ENCODE assay signal across 26 cellular contexts in the genomic region with DNA sequence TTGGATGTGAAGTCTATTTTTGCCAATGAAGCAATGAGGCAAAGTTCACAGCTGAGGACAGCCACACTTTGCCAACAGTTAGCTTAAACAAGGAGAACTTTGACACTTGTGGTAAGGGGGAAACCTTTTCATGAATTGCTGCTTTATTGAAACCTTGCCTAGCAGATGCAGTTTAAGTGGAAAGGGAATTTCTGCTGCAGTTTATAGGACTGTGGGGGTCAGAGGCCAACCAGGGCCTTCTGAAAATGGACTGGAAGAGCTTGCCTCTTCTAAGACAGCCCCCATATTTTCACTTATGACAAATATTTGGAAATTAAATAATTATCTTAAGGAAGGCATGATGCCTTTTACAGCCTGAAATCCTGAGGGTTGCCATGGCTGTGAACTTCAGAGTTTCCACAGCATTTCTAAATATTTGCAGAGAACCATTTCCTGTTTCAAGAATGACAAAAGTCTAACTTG.
"Had no signal": no experiment of that assay in that cellular context is flagged by ENCODE, and none has a peak within 500 bp of the region (broad histone marks: within the 10 kb centered on the region; RNA-seq: fewer than 3 reads in every experiment).

No MANE protein-coding gene starts in this region.

- H3K4me1 Mint-ChIP-seq: activated CD4-positive, alpha-beta memory T cell treated with anti-CD3 and anti-CD28 coated beads, Interleukin-2, amount 10 ng/mL, durations not matched to agents 7 days and 5 days; activated CD4-positive, alpha-beta T cell treated with anti-CD3 and anti-CD28 coated beads for 36 hours; activated naive CD4-positive, alpha-beta T cell treated with anti-CD3 and anti-CD28 coated beads, Interleukin-2, amount 10 ng/mL, durations not matched to agents 7 days and 5 days; activated naive CD8-positive, alpha-beta T cell treated with anti-CD3 and anti-CD28 coated beads for 36 hours; activated T-helper 17 cell treated with anti-CD3 and anti-CD28 coated beads, Interleukin-2, amount 50 U/mL, for 72 hours; T-helper 17 cell had no signal

- H3K36me3 ChIP-seq: brain microvascular endothelial cell, cardiac muscle cell, MG63, Peyer's patch, SJSA1 had no signal

- H3K4me3 Mint-ChIP-seq: activated CD4-positive, alpha-beta memory T cell treated with anti-CD3 and anti-CD28 coated beads, Interleukin-2, amount 10 ng/mL, durations not matched to agents 7 days and 5 days; activated CD4-positive, alpha-beta T cell treated with anti-CD3 and anti-CD28 coated beads for 36 hours; activated naive CD4-positive, alpha-beta T cell treated with anti-CD3 and anti-CD28 coated beads, Interleukin-2, amount 10 ng/mL, durations not matched to agents 7 days and 5 days; activated naive CD8-positive, alpha-beta T cell treated with anti-CD3 and anti-CD28 coated beads for 36 hours; activated T-helper 17 cell treated with anti-CD3 and anti-CD28 coated beads, Interleukin-2, amount 50 U/mL, for 72 hours; T-helper 17 cell had no signal

- DNase-seq: activated CD4-positive, alpha-beta memory T cell treated with anti-CD3 and anti-CD28 coated beads, Interleukin-2, amount 10 ng/mL, durations not matched to agents 7 days and 5 days; activated CD4-positive, alpha-beta T cell treated with anti-CD3 and anti-CD28 coated beads for 36 hours; activated CD4-positive, alpha-beta T cell treated with anti-CD3 and anti-CD28 coated beads, Interleukin-2, amount 50 U/mL, for 1 hour; activated gamma-delta T cell treated with Interleukin-2 at 50 U/mL for 16 hours; activated naive CD4-positive, alpha-beta T cell treated with anti-CD3 and anti-CD28 coated beads, Interleukin-2, amount 10 ng/mL, durations not matched to agents 7 days and 5 days; activated naive CD8-positive, alpha-beta T cell treated with anti-CD3 and anti-CD28 coated beads for 36 hours; activated T-cell treated with anti-CD3 and anti-CD28 coated beads for 4 hours; activated T-cell treated with anti-CD3 and anti-CD28 coated beads, Interleukin-2, amount 50 U/mL, for 48 hours; brain microvascular endothelial cell; MG63; MV-4-11; NCI-H1092 treated with DMSO at 0.1 percent for 48 hours; NCI-H1417 treated with DMSO at 0.1 percent for 48 hours; NCI-H1694 treated with DMSO at 0.1 percent for 48 hours; NCI-H2029 treated with DMSO at 0.1 percent for 48 hours; NCI-H510A treated with DMSO at 0.1 percent for 48 hours; NCI-H69; Peyer's patch; SHP77; T-helper 17 cell; T-helper 9 cell had no signal

- H3K9me3 Mint-ChIP-seq: activated CD4-positive, alpha-beta memory T cell treated with anti-CD3 and anti-CD28 coated beads, Interleukin-2, amount 10 ng/mL, durations not matched to agents 7 days and 5 days; activated naive CD4-positive, alpha-beta T cell treated with anti-CD3 and anti-CD28 coated beads, Interleukin-2, amount 10 ng/mL, durations not matched to agents 7 days and 5 days; activated naive CD8-positive, alpha-beta T cell treated with anti-CD3 and anti-CD28 coated beads for 36 hours had no signal

- H3K4me1 ChIP-seq: Peyer's patch, SJSA1 had no signal

- H3K27me3 Mint-ChIP-seq: activated CD4-positive, alpha-beta memory T cell treated with anti-CD3 and anti-CD28 coated beads, Interleukin-2, amount 10 ng/mL, durations not matched to agents 7 days and 5 days; activated naive CD4-positive, alpha-beta T cell treated with anti-CD3 and anti-CD28 coated beads, Interleukin-2, amount 10 ng/mL, durations not matched to agents 7 days and 5 days; activated naive CD8-positive, alpha-beta T cell treated with anti-CD3 and anti-CD28 coated beads for 36 hours; activated T-helper 17 cell treated with anti-CD3 and anti-CD28 coated beads, Interleukin-2, amount 50 U/mL, for 72 hours; T-helper 17 cell had no signal

- H3K4me3 ChIP-seq: cardiac muscle cell, MG63, Peyer's patch, SJSA1 had no signal

- H3K9me3 ChIP-seq: MG63, Peyer's patch had no signal

- H3K27ac ChIP-seq: brain microvascular endothelial cell, cardiac muscle cell, Peyer's patch, RWPE1, SJSA1, VCaP had no signal

- H3K36me3 Mint-ChIP-seq: activated naive CD4-positive, alpha-beta T cell treated with anti-CD3 and anti-CD28 coated beads, Interleukin-2, amount 10 ng/mL, durations not matched to agents 7 days and 5 days; activated naive CD8-positive, alpha-beta T cell treated with anti-CD3 and anti-CD28 coated beads for 36 hours had no signal

- H3K27me3 ChIP-seq: brain microvascular endothelial cell, cardiac muscle cell, MG63, Peyer's patch, SJSA1 had no signal

- H3K27ac Mint-ChIP-seq: activated CD4-positive, alpha-beta memory T cell treated with anti-CD3 and anti-CD28 coated beads, Interleukin-2, amount 10 ng/mL, durations not matched to agents 7 days and 5 days; activated CD4-positive, alpha-beta T cell treated with anti-CD3 and anti-CD28 coated beads for 36 hours; activated naive CD4-positive, alpha-beta T cell treated with anti-CD3 and anti-CD28 coated beads, Interleukin-2, amount 10 ng/mL, durations not matched to agents 7 days and 5 days; activated naive CD8-positive, alpha-beta T cell treated with anti-CD3 and anti-CD28 coated beads for 36 hours; activated T-helper 17 cell treated with anti-CD3 and anti-CD28 coated beads, Interleukin-2, amount 50 U/mL, for 72 hours; T-helper 17 cell had no signal
